ENCODE assay signal across 28 cellular contexts in the genomic region with DNA sequence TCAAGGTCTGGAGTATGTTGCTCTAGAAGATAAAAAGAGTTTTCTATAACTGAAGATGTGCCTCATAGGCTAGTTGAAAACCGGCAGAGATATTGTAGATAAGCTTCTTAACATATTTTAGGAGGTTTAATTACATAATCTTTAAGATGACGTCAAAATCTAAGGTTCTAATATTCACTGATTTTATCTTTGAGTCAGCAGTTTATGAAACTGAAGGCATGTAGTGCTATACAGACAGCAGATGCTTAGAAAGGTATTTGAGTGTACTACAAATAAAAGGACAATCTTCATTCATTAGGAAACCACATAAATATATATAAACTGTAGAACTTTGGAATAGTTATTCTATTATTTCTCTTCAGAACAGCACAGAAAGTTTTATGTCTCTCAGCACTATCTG.
"Had no signal": no experiment of that assay in that cellular context is flagged by ENCODE, and none has a peak within 500 bp of the region (broad histone marks: within the 10 kb centered on the region; RNA-seq: fewer than 3 reads in every experiment).

No MANE protein-coding gene starts in this region.

- H3K9ac ChIP-seq: neural progenitor cell, parathyroid adenoma had no signal

- H3K9me3 ChIP-seq: heart left ventricle, psoas muscle, suprapubic skin, tibial artery, upper lobe of right lung had no signal

- H3K4me3 Mint-ChIP-seq: immature natural killer cell, natural killer cell, neural progenitor cell had no signal

- DNase-seq: activated CD4-positive, alpha-beta T cell treated with anti-CD3 and anti-CD28 coated beads for 48 hours; activated CD4-positive, alpha-beta T cell treated with anti-CD3 and anti-CD28 coated beads, Interleukin-2, amount 50 U/mL, for 48 hours; activated effector memory CD4-positive, alpha-beta T cell treated with Interleukin-2 at 50 U/mL for 16 hours; activated naive CD4-positive, alpha-beta T cell treated with Interleukin-2 at 50 U/mL for 16 hours; activated T-cell treated with anti-CD3 and anti-CD28 coated beads, Interleukin-2, amount 50 U/mL, for 48 hours; amygdala; caudate nucleus; foreskin keratinocyte; heart left ventricle; hypothalamus; immature natural killer cell; natural killer cell; occipital lobe; psoas muscle; stimulated activated CD4-positive, alpha-beta T cell treated with anti-CD3 and anti-CD28 coated beads, Interleukin-1b, Interleukin-23, amount 100 ng/mL, for 48 hours; stimulated activated CD4-positive, alpha-beta T cell treated with anti-CD3 and anti-CD28 coated beads, Interleukin-4, amount 100 ng/mL, for 4 hours; stimulated activated CD8-positive, alpha-beta memory T cell treated with anti-CD3 and anti-CD28 coated beads, Interleukin-4, amount 100 ng/mL, for 48 hours; stimulated activated naive CD4-positive, alpha-beta T cell; T1000; tibial artery; upper lobe of right lung; WERI-Rb-1 had no signal

- H3K79me2 ChIP-seq: parathyroid adenoma had no signal

- H3K36me3 ChIP-seq: neural progenitor cell, suprapubic skin, upper lobe of right lung, WERI-Rb-1 had no signal

- H3K36me3 Mint-ChIP-seq: immature natural killer cell, natural killer cell, neural progenitor cell had no signal

- H3K4me2 ChIP-seq: neural progenitor cell, smooth muscle cell had no signal

- H3K4me3 ChIP-seq: heart left ventricle, neural progenitor cell, psoas muscle, smooth muscle cell, suprapubic skin, tibial artery, upper lobe of right lung had no signal

- H3K27ac Mint-ChIP-seq: immature natural killer cell, natural killer cell, neural progenitor cell had no signal

- H3K27me3 ChIP-seq: foreskin keratinocyte, heart left ventricle, neural progenitor cell, suprapubic skin, tibial artery, upper lobe of right lung had no signal

- H3K9me3 Mint-ChIP-seq: neural progenitor cell had no signal

- H3K4me1 ChIP-seq: heart left ventricle, neural progenitor cell, parathyroid adenoma, psoas muscle, suprapubic skin, tibial artery, upper lobe of right lung had no signal

- H2AFZ ChIP-seq: neural progenitor cell, parathyroid adenoma had no signal

- H3K27ac ChIP-seq: foreskin keratinocyte, heart left ventricle, neural progenitor cell, parathyroid adenoma, psoas muscle, suprapubic skin, tibial artery, upper lobe of right lung, WERI-Rb-1 had no signal

- ATAC-seq: activated CD4-positive, CD25-positive, alpha-beta regulatory T cell treated with anti-CD3 and anti-CD28 coated beads, Interleukin-2, amount 50 U/mL, for 24 hours; esophagus mucosa; foreskin keratinocyte; heart left ventricle; natural killer cell; psoas muscle; upper lobe of right lung had no signal

- H3K4me1 Mint-ChIP-seq: immature natural killer cell, natural killer cell, neural progenitor cell had no signal
